In the genomic region with DNA sequence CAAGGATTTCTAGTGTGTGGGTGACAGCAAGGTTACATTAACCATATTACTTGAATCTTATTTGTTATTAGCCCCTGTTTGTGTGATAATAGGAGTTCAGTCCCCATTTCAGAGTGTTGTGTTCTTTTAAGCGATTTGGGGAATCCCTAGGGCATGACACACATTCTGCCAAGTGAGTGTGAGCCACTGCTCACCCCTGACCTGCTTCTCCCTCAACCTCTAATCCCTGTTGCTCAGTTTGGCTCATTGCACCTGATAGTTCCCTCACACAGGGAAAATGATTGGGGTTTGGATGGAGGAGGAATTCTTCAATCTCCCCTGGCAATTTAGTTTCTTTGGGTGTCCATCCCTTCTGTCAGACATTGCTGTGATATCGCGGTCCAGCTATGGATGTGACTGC, we compare ENCODE assay signal across 2 cellular contexts.
TF ChIP-seq lines count a peak whose summit lies in the region.

No MANE protein-coding gene starts in this region.

TF ChIP-seq in HepG2, 621 proteins besides CTCF, POLR2A, EP300 and RAD21:
- TF ChIP-seq ZNF772 (CRISPR knock-in tag; IDR thresholded peaks at IDR 0.05): no peak
- TF ChIP-seq SAP130 (CRISPR knock-in tag; IDR thresholded peaks at IDR 0.05; ENCODE audit: low read depth): no peak
- no peak for TF ChIP-seq ZNF451 (CRISPR knock-in tag; IDR thresholded peaks at IDR 0.05)
- TF ChIP-seq, protein P1, sequence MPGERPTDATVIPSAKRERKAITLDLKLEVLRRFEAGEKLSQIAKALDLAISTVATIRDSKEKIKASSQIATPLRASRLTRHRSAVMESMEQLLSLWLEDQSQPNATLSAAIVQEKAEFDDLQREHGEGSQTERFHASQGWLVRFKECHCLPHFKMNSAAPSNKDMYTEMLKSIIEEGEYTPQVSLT (CRISPR knock-in tag; IDR thresholded peaks at IDR 0.05; ENCODE audit: borderline replicate concordance, low read depth): no peak
- no peak for TF ChIP-seq ZNF17 (CRISPR knock-in tag; IDR thresholded peaks at IDR 0.05)
- TF ChIP-seq, protein P2, sequence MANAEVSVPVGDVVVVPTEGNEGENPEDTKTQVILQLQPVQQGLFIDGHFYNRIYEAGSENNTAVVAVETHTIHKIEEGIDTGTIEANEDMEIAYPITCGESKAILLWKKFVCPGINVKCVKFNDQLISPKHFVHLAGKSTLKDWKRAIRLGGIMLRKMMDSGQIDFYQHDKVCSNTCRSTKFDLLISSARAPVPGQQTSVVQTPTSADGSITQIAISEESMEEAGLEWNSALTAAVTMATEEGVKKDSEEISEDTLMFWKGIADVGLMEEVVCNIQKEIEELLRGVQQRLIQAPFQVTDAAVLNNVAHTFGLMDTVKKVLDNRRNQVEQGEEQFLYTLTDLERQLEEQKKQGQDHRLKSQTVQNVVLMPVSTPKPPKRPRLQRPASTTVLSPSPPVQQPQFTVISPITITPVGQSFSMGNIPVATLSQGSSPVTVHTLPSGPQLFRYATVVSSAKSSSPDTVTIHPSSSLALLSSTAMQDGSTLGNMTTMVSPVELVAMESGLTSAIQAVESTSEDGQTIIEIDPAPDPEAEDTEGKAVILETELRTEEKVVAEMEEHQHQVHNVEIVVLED (CRISPR knock-in tag; IDR thresholded peaks at IDR 0.05; ENCODE audit: borderline replicate concordance): no peak
- TF ChIP-seq RAD51 (IDR thresholded peaks at IDR 0.05; ENCODE audit: borderline replicate concordance): no peak
- TF ChIP-seq SPEN (CRISPR knock-in tag; IDR thresholded peaks at IDR 0.05; ENCODE audit: low read depth): no peak
- no peak for TF ChIP-seq ZNF674 (CRISPR knock-in tag; IDR thresholded peaks at IDR 0.05; ENCODE audit: low read depth)
- no peak for TF ChIP-seq PITX1 (CRISPR knock-in tag; IDR thresholded peaks at IDR 0.05)
- TF ChIP-seq, protein P3, sequence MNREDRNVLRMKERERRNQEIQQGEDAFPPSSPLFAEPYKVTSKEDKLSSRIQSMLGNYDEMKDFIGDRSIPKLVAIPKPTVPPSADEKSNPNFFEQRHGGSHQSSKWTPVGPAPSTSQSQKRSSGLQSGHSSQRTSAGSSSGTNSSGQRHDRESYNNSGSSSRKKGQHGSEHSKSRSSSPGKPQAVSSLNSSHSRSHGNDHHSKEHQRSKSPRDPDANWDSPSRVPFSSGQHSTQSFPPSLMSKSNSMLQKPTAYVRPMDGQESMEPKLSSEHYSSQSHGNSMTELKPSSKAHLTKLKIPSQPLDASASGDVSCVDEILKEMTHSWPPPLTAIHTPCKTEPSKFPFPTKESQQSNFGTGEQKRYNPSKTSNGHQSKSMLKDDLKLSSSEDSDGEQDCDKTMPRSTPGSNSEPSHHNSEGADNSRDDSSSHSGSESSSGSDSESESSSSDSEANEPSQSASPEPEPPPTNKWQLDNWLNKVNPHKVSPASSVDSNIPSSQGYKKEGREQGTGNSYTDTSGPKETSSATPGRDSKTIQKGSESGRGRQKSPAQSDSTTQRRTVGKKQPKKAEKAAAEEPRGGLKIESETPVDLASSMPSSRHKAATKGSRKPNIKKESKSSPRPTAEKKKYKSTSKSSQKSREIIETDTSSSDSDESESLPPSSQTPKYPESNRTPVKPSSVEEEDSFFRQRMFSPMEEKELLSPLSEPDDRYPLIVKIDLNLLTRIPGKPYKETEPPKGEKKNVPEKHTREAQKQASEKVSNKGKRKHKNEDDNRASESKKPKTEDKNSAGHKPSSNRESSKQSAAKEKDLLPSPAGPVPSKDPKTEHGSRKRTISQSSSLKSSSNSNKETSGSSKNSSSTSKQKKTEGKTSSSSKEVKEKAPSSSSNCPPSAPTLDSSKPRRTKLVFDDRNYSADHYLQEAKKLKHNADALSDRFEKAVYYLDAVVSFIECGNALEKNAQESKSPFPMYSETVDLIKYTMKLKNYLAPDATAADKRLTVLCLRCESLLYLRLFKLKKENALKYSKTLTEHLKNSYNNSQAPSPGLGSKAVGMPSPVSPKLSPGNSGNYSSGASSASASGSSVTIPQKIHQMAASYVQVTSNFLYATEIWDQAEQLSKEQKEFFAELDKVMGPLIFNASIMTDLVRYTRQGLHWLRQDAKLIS (CRISPR knock-in tag; IDR thresholded peaks at IDR 0.05): no peak
- TF ChIP-seq ZNF260 (CRISPR knock-in tag; IDR thresholded peaks at IDR 0.05; ENCODE audit: borderline replicate concordance, low read depth): no peak
- no peak for TF ChIP-seq KAT8 (CRISPR knock-in tag; IDR thresholded peaks at IDR 0.05)
TF ChIP-seq in HepG2: peak in this region for 0.

TF ChIP-seq in H1, 55 proteins besides CTCF, POLR2A, EP300 and RAD21:
- TF ChIP-seq BCL11A (IDR thresholded peaks at IDR 0.05; ENCODE audit: low read depth in 2 of 2, low read length in 2 of 2): no peak
- no peak for TF ChIP-seq CHD2 (IDR thresholded peaks at IDR 0.05; ENCODE audit: low read length)
- TF ChIP-seq POU5F1 (IDR thresholded peaks at IDR 0.05; ENCODE audit: low read depth, low read length): no peak
- TF ChIP-seq RNF2 (IDR thresholded peaks at IDR 0.05; ENCODE audit: borderline replicate concordance, low read depth, low read length, missing control alignments, poor library complexity, severe bottlenecking): no peak
- TF ChIP-seq ASH2L (IDR thresholded peaks at IDR 0.05; ENCODE audit: low read length): no peak
- no peak for TF ChIP-seq SRF (IDR thresholded peaks at IDR 0.05; ENCODE audit: low read depth, low read length)
- no peak for TF ChIP-seq BACH1 (IDR thresholded peaks at IDR 0.05; ENCODE audit: low read length)
- TF ChIP-seq SIRT6 (IDR thresholded peaks at IDR 0.05; ENCODE audit: low read length): no peak
- TF ChIP-seq KDM5A (IDR thresholded peaks at IDR 0.05; ENCODE audit: low read length): no peak
- TF ChIP-seq, protein P4, sequence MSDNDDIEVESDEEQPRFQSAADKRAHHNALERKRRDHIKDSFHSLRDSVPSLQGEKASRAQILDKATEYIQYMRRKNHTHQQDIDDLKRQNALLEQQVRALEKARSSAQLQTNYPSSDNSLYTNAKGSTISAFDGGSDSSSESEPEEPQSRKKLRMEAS (IDR thresholded peaks at IDR 0.05): no peak
- TF ChIP-seq, protein P5, sequence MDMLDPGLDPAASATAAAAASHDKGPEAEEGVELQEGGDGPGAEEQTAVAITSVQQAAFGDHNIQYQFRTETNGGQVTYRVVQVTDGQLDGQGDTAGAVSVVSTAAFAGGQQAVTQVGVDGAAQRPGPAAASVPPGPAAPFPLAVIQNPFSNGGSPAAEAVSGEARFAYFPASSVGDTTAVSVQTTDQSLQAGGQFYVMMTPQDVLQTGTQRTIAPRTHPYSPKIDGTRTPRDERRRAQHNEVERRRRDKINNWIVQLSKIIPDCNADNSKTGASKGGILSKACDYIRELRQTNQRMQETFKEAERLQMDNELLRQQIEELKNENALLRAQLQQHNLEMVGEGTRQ (IDR thresholded peaks at IDR 0.05; ENCODE audit: low read length): no peak
- TF ChIP-seq GTF2F1 (IDR thresholded peaks at IDR 0.05; ENCODE audit: borderline replicate concordance, low read depth, low read length): no peak
- TF ChIP-seq HDAC2 (IDR thresholded peaks at IDR 0.05; ENCODE audit: borderline replicate concordance in 1 of 2, low read depth in 2 of 2, low read length in 2 of 2): no peak
- no peak for TF ChIP-seq EZH2 (IDR thresholded peaks at IDR 0.05; ENCODE audit: low read depth, low read length, severe bottlenecking)
- TF ChIP-seq SIX5 (IDR thresholded peaks at IDR 0.05; ENCODE audit: low read depth, low read length): no peak
- no peak for TF ChIP-seq SIN3A (conservative IDR thresholded peaks at IDR 0.05 in 1 of 2, IDR thresholded peaks at IDR 0.05 in 1 of 2; ENCODE audit: low read depth in 1 of 2, low read length in 2 of 2)
